Comparison of ENCODE assay signal across 1 cellular context in the genomic region with DNA sequence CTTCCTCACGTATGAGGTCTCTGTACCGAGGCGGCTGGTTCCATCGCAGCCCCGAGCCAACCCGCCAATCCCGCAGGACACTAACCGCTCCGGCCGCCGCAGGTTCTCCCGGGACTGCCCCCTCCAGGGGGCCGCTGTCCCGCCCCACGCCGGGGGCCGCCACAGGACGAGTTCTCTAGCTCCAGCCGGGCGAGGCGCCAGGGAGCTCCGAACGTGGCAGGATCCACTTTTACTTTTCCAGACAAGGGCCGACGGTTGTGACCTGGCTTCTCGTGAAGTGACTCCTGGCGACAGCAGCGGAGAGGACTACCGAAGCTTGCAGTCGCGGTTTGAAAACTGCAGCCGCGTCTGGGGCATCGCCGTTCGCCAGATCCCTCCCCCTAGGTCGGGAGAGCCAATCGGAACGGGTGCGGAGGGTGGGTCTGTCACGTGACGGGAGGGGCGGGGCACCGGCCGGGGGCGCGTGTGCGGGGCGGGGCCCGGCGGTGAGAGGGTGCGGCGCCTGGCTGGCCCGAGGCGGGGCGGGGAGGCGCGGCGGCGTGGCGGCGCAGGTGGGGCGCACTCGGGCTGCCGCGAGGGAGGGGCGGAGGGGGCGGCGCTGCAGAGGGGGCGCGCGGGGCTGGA.
A peak's percentile ranks its signal among the peaks of the same experiment; 100 is the strongest.
TF ChIP-seq lines count a peak whose summit lies in the region.

A gene (minus strand): TSS at position 331 of the 624 bp plus-strand sequence. CDS start 8,195 bp downstream, outside the sequence.

TF ChIP-seq in HepG2, 621 proteins besides CTCF, POLR2A, EP300 and RAD21 (continued from another document and continues in another):
- peak; percentile 61; the same call in 1 of the 2 replicates for TF ChIP-seq FOXM1 (CRISPR knock-in tag; IDR thresholded peaks at IDR 0.05)
- no peak for TF ChIP-seq SRSF4 (IDR thresholded peaks at IDR 0.05; ENCODE audit: low read depth, low read length, poor library complexity, severe bottlenecking)
- TF ChIP-seq, protein P1, sequence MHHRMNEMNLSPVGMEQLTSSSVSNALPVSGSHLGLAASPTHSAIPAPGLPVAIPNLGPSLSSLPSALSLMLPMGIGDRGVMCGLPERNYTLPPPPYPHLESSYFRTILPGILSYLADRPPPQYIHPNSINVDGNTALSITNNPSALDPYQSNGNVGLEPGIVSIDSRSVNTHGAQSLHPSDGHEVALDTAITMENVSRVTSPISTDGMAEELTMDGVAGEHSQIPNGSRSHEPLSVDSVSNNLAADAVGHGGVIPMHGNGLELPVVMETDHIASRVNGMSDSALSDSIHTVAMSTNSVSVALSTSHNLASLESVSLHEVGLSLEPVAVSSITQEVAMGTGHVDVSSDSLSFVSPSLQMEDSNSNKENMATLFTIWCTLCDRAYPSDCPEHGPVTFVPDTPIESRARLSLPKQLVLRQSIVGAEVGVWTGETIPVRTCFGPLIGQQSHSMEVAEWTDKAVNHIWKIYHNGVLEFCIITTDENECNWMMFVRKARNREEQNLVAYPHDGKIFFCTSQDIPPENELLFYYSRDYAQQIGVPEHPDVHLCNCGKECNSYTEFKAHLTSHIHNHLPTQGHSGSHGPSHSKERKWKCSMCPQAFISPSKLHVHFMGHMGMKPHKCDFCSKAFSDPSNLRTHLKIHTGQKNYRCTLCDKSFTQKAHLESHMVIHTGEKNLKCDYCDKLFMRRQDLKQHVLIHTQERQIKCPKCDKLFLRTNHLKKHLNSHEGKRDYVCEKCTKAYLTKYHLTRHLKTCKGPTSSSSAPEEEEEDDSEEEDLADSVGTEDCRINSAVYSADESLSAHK (CRISPR knock-in tag; IDR thresholded peaks at IDR 0.05; ENCODE audit: borderline replicate concordance) = peak; percentile 75; the same call in 1 of the 2 replicates
- no peak for TF ChIP-seq JUN (CRISPR knock-in tag; IDR thresholded peaks at IDR 0.05)
- peak; percentile 86; the same call in 1 of the 2 replicates for TF ChIP-seq ZNF367 (CRISPR knock-in tag; IDR thresholded peaks at IDR 0.05; ENCODE audit: borderline replicate concordance)
- TF ChIP-seq, protein P2, sequence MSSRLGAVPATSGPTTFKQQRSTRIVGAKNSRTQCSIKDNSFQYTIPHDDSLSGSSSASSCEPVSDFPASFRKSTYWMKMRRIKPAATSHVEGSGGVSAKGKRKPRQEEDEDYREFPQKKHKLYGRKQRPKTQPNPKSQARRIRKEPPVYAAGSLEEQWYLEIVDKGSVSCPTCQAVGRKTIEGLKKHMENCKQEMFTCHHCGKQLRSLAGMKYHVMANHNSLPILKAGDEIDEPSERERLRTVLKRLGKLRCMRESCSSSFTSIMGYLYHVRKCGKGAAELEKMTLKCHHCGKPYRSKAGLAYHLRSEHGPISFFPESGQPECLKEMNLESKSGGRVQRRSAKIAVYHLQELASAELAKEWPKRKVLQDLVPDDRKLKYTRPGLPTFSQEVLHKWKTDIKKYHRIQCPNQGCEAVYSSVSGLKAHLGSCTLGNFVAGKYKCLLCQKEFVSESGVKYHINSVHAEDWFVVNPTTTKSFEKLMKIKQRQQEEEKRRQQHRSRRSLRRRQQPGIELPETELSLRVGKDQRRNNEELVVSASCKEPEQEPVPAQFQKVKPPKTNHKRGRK (CRISPR knock-in tag; IDR thresholded peaks at IDR 0.05) = no peak
- TF ChIP-seq HOXA7 (CRISPR knock-in tag; IDR thresholded peaks at IDR 0.05) = no peak
- 0 out of 2 replicates have a peak, but pooled peaks have one; percentile 55 for TF ChIP-seq GZF1 (CRISPR knock-in tag; IDR thresholded peaks at IDR 0.05)
- TF ChIP-seq, protein P3, sequence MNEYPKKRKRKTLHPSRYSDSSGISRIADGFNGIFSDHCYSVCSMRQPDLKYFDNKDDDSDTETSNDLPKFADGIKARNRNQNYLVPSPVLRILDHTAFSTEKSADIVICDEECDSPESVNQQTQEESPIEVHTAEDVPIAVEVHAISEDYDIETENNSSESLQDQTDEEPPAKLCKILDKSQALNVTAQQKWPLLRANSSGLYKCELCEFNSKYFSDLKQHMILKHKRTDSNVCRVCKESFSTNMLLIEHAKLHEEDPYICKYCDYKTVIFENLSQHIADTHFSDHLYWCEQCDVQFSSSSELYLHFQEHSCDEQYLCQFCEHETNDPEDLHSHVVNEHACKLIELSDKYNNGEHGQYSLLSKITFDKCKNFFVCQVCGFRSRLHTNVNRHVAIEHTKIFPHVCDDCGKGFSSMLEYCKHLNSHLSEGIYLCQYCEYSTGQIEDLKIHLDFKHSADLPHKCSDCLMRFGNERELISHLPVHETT (CRISPR knock-in tag; conservative IDR thresholded peaks at IDR 0.05) = no peak
- TF ChIP-seq GLI4 (CRISPR knock-in tag; IDR thresholded peaks at IDR 0.05; ENCODE audit: borderline replicate concordance) = no peak; the same call in 1 of the 2 replicates
- TF ChIP-seq, protein P4, sequence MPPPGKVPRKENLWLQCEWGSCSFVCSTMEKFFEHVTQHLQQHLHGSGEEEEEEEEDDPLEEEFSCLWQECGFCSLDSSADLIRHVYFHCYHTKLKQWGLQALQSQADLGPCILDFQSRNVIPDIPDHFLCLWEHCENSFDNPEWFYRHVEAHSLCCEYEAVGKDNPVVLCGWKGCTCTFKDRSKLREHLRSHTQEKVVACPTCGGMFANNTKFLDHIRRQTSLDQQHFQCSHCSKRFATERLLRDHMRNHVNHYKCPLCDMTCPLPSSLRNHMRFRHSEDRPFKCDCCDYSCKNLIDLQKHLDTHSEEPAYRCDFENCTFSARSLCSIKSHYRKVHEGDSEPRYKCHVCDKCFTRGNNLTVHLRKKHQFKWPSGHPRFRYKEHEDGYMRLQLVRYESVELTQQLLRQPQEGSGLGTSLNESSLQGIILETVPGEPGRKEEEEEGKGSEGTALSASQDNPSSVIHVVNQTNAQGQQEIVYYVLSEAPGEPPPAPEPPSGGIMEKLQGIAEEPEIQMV (CRISPR knock-in tag; IDR thresholded peaks at IDR 0.05; ENCODE audit: low read depth) = 0 out of 2 replicates have a peak, but pooled peaks have one; percentile 49
- TF ChIP-seq ZNF768 (CRISPR knock-in tag; IDR thresholded peaks at IDR 0.05) = no peak
- peak; percentile 37; the same call in 1 of the 2 replicates for TF ChIP-seq ZNF331 (CRISPR knock-in tag; IDR thresholded peaks at IDR 0.05)
- TF ChIP-seq, protein P5, sequence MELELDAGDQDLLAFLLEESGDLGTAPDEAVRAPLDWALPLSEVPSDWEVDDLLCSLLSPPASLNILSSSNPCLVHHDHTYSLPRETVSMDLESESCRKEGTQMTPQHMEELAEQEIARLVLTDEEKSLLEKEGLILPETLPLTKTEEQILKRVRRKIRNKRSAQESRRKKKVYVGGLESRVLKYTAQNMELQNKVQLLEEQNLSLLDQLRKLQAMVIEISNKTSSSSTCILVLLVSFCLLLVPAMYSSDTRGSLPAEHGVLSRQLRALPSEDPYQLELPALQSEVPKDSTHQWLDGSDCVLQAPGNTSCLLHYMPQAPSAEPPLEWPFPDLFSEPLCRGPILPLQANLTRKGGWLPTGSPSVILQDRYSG (CRISPR knock-in tag; IDR thresholded peaks at IDR 0.05) = peak; percentile 73
- TF ChIP-seq, protein P6, sequence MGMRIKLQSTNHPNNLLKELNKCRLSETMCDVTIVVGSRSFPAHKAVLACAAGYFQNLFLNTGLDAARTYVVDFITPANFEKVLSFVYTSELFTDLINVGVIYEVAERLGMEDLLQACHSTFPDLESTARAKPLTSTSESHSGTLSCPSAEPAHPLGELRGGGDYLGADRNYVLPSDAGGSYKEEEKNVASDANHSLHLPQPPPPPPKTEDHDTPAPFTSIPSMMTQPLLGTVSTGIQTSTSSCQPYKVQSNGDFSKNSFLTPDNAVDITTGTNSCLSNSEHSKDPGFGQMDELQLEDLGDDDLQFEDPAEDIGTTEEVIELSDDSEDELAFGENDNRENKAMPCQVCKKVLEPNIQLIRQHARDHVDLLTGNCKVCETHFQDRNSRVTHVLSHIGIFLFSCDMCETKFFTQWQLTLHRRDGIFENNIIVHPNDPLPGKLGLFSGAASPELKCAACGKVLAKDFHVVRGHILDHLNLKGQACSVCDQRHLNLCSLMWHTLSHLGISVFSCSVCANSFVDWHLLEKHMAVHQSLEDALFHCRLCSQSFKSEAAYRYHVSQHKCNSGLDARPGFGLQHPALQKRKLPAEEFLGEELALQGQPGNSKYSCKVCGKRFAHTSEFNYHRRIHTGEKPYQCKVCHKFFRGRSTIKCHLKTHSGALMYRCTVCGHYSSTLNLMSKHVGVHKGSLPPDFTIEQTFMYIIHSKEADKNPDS (CRISPR knock-in tag; IDR thresholded peaks at IDR 0.05) = no peak
- peak; percentile 45; the same call in 1 of the 2 replicates for TF ChIP-seq TBX2 (CRISPR knock-in tag; IDR thresholded peaks at IDR 0.05; ENCODE audit: borderline replicate concordance)
- TF ChIP-seq SIN3B (IDR thresholded peaks at IDR 0.05; ENCODE audit: low read length) = peak; percentile 68; the same call in 1 of the 2 replicates
- no peak for TF ChIP-seq RORA (CRISPR knock-in tag; IDR thresholded peaks at IDR 0.05)
- TF ChIP-seq, protein P7, sequence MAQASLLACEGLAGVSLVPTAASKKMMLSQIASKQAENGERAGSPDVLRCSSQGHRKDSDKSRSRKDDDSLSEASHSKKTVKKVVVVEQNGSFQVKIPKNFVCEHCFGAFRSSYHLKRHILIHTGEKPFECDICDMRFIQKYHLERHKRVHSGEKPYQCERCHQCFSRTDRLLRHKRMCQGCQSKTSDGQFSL (CRISPR knock-in tag; IDR thresholded peaks at IDR 0.05) = no peak
- no peak for TF ChIP-seq ZNF274 (CRISPR knock-in tag; IDR thresholded peaks at IDR 0.05)
- no peak for TF ChIP-seq EEA1 (CRISPR knock-in tag; IDR thresholded peaks at IDR 0.05; ENCODE audit: borderline replicate concordance)
- TF ChIP-seq ZNF292 (CRISPR knock-in tag; IDR thresholded peaks at IDR 0.05; ENCODE audit: borderline replicate concordance, low read depth) = no peak; the same call in 1 of the 2 replicates
- no peak for TF ChIP-seq ZSCAN31 (CRISPR knock-in tag; IDR thresholded peaks at IDR 0.05; ENCODE audit: low read depth)
- TF ChIP-seq PCBP1 (IDR thresholded peaks at IDR 0.05; ENCODE audit: borderline replicate concordance, low read depth, low read length) = no peak
- peak; percentile 73 for TF ChIP-seq POLR2G (IDR thresholded peaks at IDR 0.05; ENCODE audit: low read depth, low read length)
- no peak for TF ChIP-seq EHMT2 (IDR thresholded peaks at IDR 0.05; ENCODE audit: borderline replicate concordance, low read depth, low read length)
- TF ChIP-seq ZNF136 (CRISPR knock-in tag; IDR thresholded peaks at IDR 0.05; ENCODE audit: low read depth) = no peak; the same call in 1 of the 2 replicates
- TF ChIP-seq, protein P8, sequence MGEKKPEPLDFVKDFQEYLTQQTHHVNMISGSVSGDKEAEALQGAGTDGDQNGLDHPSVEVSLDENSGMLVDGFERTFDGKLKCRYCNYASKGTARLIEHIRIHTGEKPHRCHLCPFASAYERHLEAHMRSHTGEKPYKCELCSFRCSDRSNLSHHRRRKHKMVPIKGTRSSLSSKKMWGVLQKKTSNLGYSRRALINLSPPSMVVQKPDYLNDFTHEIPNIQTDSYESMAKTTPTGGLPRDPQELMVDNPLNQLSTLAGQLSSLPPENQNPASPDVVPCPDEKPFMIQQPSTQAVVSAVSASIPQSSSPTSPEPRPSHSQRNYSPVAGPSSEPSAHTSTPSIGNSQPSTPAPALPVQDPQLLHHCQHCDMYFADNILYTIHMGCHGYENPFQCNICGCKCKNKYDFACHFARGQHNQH (CRISPR knock-in tag; IDR thresholded peaks at IDR 0.05) = peak; percentile 47; the same call in 1 of the 2 replicates
- TF ChIP-seq, protein P9, sequence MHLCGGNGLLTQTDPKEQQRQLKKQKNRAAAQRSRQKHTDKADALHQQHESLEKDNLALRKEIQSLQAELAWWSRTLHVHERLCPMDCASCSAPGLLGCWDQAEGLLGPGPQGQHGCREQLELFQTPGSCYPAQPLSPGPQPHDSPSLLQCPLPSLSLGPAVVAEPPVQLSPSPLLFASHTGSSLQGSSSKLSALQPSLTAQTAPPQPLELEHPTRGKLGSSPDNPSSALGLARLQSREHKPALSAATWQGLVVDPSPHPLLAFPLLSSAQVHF (CRISPR knock-in tag; IDR thresholded peaks at IDR 0.05) = 0 out of 2 replicates have a peak, but pooled peaks have one; percentile 16
- peak; percentile 49; the same call in 1 of the 2 replicates for TF ChIP-seq KDM5A (IDR thresholded peaks at IDR 0.05; ENCODE audit: borderline replicate concordance, low read length)
- TF ChIP-seq MTF2 (CRISPR knock-in tag; IDR thresholded peaks at IDR 0.05; ENCODE audit: borderline replicate concordance) = no peak
- TF ChIP-seq SIX4 (CRISPR knock-in tag; IDR thresholded peaks at IDR 0.05) = no peak
- no peak for TF ChIP-seq ZNF674 (CRISPR knock-in tag; IDR thresholded peaks at IDR 0.05; ENCODE audit: low read depth)
- TF ChIP-seq ZNF75D (CRISPR knock-in tag; IDR thresholded peaks at IDR 0.05; ENCODE audit: borderline replicate concordance) = no peak
- TF ChIP-seq, protein P10, sequence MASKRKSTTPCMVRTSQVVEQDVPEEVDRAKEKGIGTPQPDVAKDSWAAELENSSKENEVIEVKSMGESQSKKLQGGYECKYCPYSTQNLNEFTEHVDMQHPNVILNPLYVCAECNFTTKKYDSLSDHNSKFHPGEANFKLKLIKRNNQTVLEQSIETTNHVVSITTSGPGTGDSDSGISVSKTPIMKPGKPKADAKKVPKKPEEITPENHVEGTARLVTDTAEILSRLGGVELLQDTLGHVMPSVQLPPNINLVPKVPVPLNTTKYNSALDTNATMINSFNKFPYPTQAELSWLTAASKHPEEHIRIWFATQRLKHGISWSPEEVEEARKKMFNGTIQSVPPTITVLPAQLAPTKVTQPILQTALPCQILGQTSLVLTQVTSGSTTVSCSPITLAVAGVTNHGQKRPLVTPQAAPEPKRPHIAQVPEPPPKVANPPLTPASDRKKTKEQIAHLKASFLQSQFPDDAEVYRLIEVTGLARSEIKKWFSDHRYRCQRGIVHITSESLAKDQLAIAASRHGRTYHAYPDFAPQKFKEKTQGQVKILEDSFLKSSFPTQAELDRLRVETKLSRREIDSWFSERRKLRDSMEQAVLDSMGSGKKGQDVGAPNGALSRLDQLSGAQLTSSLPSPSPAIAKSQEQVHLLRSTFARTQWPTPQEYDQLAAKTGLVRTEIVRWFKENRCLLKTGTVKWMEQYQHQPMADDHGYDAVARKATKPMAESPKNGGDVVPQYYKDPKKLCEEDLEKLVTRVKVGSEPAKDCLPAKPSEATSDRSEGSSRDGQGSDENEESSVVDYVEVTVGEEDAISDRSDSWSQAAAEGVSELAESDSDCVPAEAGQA (IDR thresholded peaks at IDR 0.05; ENCODE audit: low read depth) = no peak
- TF ChIP-seq, protein P10 (CRISPR knock-in tag; IDR thresholded peaks at IDR 0.05; ENCODE audit: borderline replicate concordance) = no peak
- peak; percentile 91 for TF ChIP-seq BHLHE40 (IDR thresholded peaks at IDR 0.05; ENCODE audit: low read length)
- no peak for TF ChIP-seq SRY (CRISPR knock-in tag; IDR thresholded peaks at IDR 0.05)
- no peak for TF ChIP-seq ZSCAN22 (CRISPR knock-in tag; IDR thresholded peaks at IDR 0.05)
- TF ChIP-seq DMAP1 (CRISPR knock-in tag; IDR thresholded peaks at IDR 0.05) = no peak
